32 cellular contexts compared by ENCODE assay signal in genomic region chr5:94263068-94263467, GRCh38.
DNase-seq lines count a peak whose midpoint lies in the region; ATAC-seq lines count a peak whose summit lies in the region.
"Had no signal": no experiment of that assay in that cellular context is flagged by ENCODE, and none has a peak within 500 bp of the region (broad histone marks: within the 10 kb centered on the region; RNA-seq: fewer than 3 reads in every experiment).

No MANE protein-coding gene starts in this region.

- H2BK120ac ChIP-seq in mesendoderm (ENCODE audit: low read depth, low read length) = no peak overlapping the region

- H2BK15ac ChIP-seq in mesendoderm (replicated peaks; ENCODE audit: low read depth) = no peak overlapping the region

- H3K18ac ChIP-seq in mesendoderm (ENCODE audit: low read length) = no peak overlapping the region

- H4K8ac ChIP-seq in mesendoderm (ENCODE audit: low read depth, low read length) = no peak overlapping the region

- ATAC-seq in GM18511 (IDR thresholded peaks at IDR 0.05; ENCODE audit: unreplicated experiment) (peak; percentile 48), GM21360 (IDR thresholded peaks at IDR 0.05; ENCODE audit: unreplicated experiment) (peak; percentile 76), HG03159 (IDR thresholded peaks at IDR 0.05; ENCODE audit: unreplicated experiment) (peak; percentile 50), HG03095 (IDR thresholded peaks at IDR 0.05; ENCODE audit: unreplicated experiment) (no peak), left lobe of liver (no peak)
- ATAC-seq: A549; body of pancreas; pancreas; stimulated activated naive CD8-positive, alpha-beta T cell treated with anti-CD3 and anti-CD28 coated beads, Interleukin-15, Interleukin-2, amounts not matched to agents 100 U/mL and 50 U/mL, for 24 hours had no signal

- no CpG with 5 or more reads among the region's 1 CpG for WGBS in mesendoderm (ENCODE audit: extremely low coverage, insufficient coverage, low lambda C conversion rate)

- no peak overlapping the region for H2BK5ac ChIP-seq in mesendoderm (ENCODE audit: low read length)

- H3K36me3 ChIP-seq in mesendoderm (ENCODE audit: control insufficient read depth, insufficient read depth, low read length) = no peaks in the 10 kb centered on the region
- H3K36me3 ChIP-seq: adrenal gland, esophagus muscularis mucosa, MG63, pancreas had no signal

- H3K56ac ChIP-seq in mesendoderm (ENCODE audit: low read length) = no peak overlapping the region

- no peaks in the 10 kb centered on the region for H3K79me1 ChIP-seq in mesendoderm (ENCODE audit: low read length)

- no peak overlapping the region for H3K27ac ChIP-seq in mesendoderm (ENCODE audit: low read depth, low read length)
- H3K27ac ChIP-seq: A549, adrenal gland, body of pancreas, esophagus muscularis mucosa, KMS-11, pancreas, skin epidermis, testis had no signal

- no peaks in the 10 kb centered on the region for H3K27me3 ChIP-seq in mesendoderm (ENCODE audit: insufficient read depth, low read length, poor library complexity)
- H3K27me3 ChIP-seq: adrenal gland, body of pancreas, esophagus muscularis mucosa, MG63, pancreas, testis had no signal

- no peaks in the 10 kb centered on the region for H3K4me1 ChIP-seq in mesendoderm (ENCODE audit: control insufficient read depth, low read depth, low read length)
- H3K4me1 ChIP-seq: A549, adrenal gland, body of pancreas, esophagus muscularis mucosa, pancreas, testis had no signal

- H3K79me2 ChIP-seq in mesendoderm (ENCODE audit: control insufficient read depth, insufficient read depth, low read length) = no peaks in the 10 kb centered on the region

- no peak overlapping the region for H4K5ac ChIP-seq in mesendoderm (ENCODE audit: low read length)

- H3K4me2 ChIP-seq in mesendoderm (ENCODE audit: low read length) = no peak overlapping the region
- H3K4me2 ChIP-seq: A549, KMS-11 had no signal

- no peak overlapping the region for H3K23ac ChIP-seq in mesendoderm (ENCODE audit: low read length)

- H3K9ac ChIP-seq in mesendoderm (ENCODE audit: low read length) = no peak overlapping the region
- H3K9ac ChIP-seq: KMS-11 had no signal

- no peak overlapping the region for H2AK5ac ChIP-seq in mesendoderm (ENCODE audit: low read length)

- H3K4me3 ChIP-seq in mesendoderm (ENCODE audit: low read length) = no peak overlapping the region
- H3K4me3 ChIP-seq: A549, adrenal gland, body of pancreas, esophagus muscularis mucosa, MG63, pancreas, skin epidermis, testis had no signal

- peak overlapping the region; percentile 36 for H3K4ac ChIP-seq in mesendoderm (ENCODE audit: low read depth, low read length)

- DNase-seq in mesendoderm (no peak), NCI-H748 (lab: John Stamatoyannopoulos, UW; ENCODE audit: unreplicated experiment) (no peak), NCI-H82 (lab: John Stamatoyannopoulos, UW) (no peak), left lobe of liver (ENCODE audit: low spot score) (no peak)
- DNase-seq: activated CD4-positive, alpha-beta memory T cell treated with anti-CD3 and anti-CD28 coated beads for 36 hours; activated CD4-positive, alpha-beta T cell treated with anti-CD3 and anti-CD28 coated beads for 1 hour; activated CD8-positive, alpha-beta memory T cell treated with anti-CD3 and anti-CD28 coated beads, Interleukin-2, amount 50 U/mL, for 4 hours; activated naive CD4-positive, alpha-beta T cell treated with anti-CD3 and anti-CD28 coated beads for 36 hours; adrenal gland; body of pancreas; CD4-positive, CD25-positive, alpha-beta regulatory T cell; foreskin fibroblast; HCEC 1CT; MG63; NCI-H1105; NCI-H2029; NCI-H524; nephron progenitor cell; NK-92 treated with Interleukin-12 subunit alpha and Interleukin-12 subunit beta, amount 100 ng/mL, for 24 hours; pancreas; retina; Right ventricle myocardium superior; stimulated activated naive CD8-positive, alpha-beta T cell treated with anti-CD3 and anti-CD28 coated beads, Interleukin-15, Interleukin-2, amounts not matched to agents 100 U/mL and 50 U/mL, for 24 hours; testis had no signal

Comparison
In these comparisons a context has a peak if more than half of its experiments do, and no peak if none do; other contexts are left out.
1. ATAC-seq: peak in GM18511 (single experiment), GM21360 (single experiment) and HG03159 (single experiment); none in HG03095 (single experiment) and left lobe of liver (single experiment).